1 cellular context compared by ENCODE assay signal in genomic region chr10:13518076-13518692, GRCh38.
TF ChIP-seq lines count a peak whose summit lies in the region.

No MANE protein-coding gene starts in this region.

TF ChIP-seq in WTC11, 78 proteins besides CTCF, POLR2A, EP300 and RAD21 (continued from another document):
- no peak for TF ChIP-seq AR (CRISPR knock-in tag; IDR thresholded peaks at IDR 0.05)
- no peak for TF ChIP-seq ZNF263 (CRISPR knock-in tag; IDR thresholded peaks at IDR 0.05; ENCODE audit: low read depth)
- no peak for TF ChIP-seq GRHL2 (CRISPR knock-in tag; IDR thresholded peaks at IDR 0.05; ENCODE audit: insufficient replicate concordance, severe bottlenecking)
